In genomic region chrX:132488819-132489255, GRCh38 we compare ENCODE assay signal across 1 cellular context.
TF ChIP-seq lines count a peak whose summit lies in the region.

A gene with protein sequence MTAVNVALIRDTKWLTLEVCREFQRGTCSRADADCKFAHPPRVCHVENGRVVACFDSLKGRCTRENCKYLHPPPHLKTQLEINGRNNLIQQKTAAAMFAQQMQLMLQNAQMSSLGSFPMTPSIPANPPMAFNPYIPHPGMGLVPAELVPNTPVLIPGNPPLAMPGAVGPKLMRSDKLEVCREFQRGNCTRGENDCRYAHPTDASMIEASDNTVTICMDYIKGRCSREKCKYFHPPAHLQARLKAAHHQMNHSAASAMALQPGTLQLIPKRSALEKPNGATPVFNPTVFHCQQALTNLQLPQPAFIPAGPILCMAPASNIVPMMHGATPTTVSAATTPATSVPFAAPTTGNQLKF (minus strand): TSS chrX:132489038. CDS start chrX:132439611, 49,427 bp downstream.

TF ChIP-seq in H1, 55 proteins besides CTCF, POLR2A, EP300 and RAD21 (continued from another document):
- TF ChIP-seq, protein P1, sequence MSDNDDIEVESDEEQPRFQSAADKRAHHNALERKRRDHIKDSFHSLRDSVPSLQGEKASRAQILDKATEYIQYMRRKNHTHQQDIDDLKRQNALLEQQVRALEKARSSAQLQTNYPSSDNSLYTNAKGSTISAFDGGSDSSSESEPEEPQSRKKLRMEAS (IDR thresholded peaks at IDR 0.05), result peak; percentile 81
- TF ChIP-seq ASH2L (IDR thresholded peaks at IDR 0.05; ENCODE audit: low read length), result peak; percentile 71
- TF ChIP-seq TBP (IDR thresholded peaks at IDR 0.05; ENCODE audit: low read depth, low read length), result peak; percentile 22; the same call in 1 of the 2 replicates
- TF ChIP-seq E2F6 (IDR thresholded peaks at IDR 0.05), result peak; percentile 74
- TF ChIP-seq SIX5 (IDR thresholded peaks at IDR 0.05; ENCODE audit: low read depth, low read length), result no peak
TF ChIP-seq in H1: peak in this region for 6.
